2 cellular contexts compared by ENCODE assay signal in the genomic region with DNA sequence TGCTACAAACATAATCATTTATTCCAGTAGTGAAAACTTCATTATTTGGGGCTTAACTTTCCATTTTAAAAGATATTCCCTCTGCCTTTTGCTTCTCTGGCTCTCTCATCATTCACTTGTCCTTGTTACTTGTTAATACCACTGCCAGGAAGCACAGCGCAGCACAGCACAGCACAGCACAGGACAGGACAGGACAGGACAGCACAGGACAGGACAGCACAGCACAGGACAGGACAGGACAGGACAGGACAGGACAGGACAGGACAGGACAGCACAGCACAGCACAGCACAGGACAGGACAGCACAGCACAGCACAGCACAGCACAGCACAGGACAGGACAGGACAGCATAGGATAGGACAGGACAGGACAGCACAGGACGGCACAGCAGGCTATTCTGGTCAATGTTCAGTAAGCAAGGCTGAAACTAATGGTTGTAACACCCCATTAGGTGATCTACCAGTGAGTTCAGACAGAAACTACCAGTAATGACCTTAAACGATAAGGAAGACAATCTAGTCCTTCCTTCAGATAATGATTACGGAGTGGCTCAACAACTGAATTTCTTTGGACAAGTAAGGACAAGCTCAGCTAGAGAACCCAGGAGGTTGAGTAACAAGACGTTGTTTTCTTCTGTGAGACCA.
TF ChIP-seq lines count a peak whose summit lies in the region.

No MANE protein-coding gene starts in this region.

TF ChIP-seq in HEK293, 187 proteins besides CTCF, POLR2A, EP300 and RAD21 (continued from another document):
- peak; percentile 81 for TF ChIP-seq ZNF600 (tag by site-specific recombination; IDR thresholded peaks at IDR 0.05)
- TF ChIP-seq, protein P1, sequence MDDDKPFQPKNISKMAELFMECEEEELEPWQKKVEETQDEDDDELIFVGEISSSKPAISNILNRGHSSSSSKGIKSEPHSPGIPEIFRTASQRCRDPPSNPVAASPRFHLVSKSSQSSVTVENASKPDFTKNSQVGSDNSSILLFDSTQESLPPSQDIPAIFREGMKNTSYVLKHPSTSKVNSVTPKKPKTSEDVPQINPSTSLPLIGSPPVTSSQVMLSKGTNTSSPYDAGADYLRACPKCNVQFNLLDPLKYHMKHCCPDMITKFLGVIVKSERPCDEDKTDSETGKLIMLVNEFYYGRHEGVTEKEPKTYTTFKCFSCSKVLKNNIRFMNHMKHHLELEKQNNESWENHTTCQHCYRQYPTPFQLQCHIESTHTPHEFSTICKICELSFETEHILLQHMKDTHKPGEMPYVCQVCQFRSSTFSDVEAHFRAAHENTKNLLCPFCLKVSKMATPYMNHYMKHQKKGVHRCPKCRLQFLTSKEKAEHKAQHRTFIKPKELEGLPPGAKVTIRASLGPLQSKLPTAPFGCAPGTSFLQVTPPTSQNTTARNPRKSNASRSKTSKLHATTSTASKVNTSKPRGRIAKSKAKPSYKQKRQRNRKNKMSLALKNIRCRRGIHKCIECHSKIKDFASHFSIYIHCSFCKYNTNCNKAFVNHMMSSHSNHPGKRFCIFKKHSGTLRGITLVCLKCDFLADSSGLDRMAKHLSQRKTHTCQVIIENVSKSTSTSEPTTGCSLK (tag by site-specific recombination; IDR thresholded peaks at IDR 0.05) = no peak
- peak; percentile 73; the same call in 1 of the 2 replicates for TF ChIP-seq ZNF175 (tag by site-specific recombination; IDR thresholded peaks at IDR 0.05)
TF ChIP-seq in HEK293: peak in this region for 2.

TF ChIP-seq in WTC11, 78 proteins besides CTCF, POLR2A, EP300 and RAD21 (continued from another document):
- no peak for TF ChIP-seq NFATC4 (CRISPR knock-in tag; IDR thresholded peaks at IDR 0.05)
- TF ChIP-seq, protein P2, sequence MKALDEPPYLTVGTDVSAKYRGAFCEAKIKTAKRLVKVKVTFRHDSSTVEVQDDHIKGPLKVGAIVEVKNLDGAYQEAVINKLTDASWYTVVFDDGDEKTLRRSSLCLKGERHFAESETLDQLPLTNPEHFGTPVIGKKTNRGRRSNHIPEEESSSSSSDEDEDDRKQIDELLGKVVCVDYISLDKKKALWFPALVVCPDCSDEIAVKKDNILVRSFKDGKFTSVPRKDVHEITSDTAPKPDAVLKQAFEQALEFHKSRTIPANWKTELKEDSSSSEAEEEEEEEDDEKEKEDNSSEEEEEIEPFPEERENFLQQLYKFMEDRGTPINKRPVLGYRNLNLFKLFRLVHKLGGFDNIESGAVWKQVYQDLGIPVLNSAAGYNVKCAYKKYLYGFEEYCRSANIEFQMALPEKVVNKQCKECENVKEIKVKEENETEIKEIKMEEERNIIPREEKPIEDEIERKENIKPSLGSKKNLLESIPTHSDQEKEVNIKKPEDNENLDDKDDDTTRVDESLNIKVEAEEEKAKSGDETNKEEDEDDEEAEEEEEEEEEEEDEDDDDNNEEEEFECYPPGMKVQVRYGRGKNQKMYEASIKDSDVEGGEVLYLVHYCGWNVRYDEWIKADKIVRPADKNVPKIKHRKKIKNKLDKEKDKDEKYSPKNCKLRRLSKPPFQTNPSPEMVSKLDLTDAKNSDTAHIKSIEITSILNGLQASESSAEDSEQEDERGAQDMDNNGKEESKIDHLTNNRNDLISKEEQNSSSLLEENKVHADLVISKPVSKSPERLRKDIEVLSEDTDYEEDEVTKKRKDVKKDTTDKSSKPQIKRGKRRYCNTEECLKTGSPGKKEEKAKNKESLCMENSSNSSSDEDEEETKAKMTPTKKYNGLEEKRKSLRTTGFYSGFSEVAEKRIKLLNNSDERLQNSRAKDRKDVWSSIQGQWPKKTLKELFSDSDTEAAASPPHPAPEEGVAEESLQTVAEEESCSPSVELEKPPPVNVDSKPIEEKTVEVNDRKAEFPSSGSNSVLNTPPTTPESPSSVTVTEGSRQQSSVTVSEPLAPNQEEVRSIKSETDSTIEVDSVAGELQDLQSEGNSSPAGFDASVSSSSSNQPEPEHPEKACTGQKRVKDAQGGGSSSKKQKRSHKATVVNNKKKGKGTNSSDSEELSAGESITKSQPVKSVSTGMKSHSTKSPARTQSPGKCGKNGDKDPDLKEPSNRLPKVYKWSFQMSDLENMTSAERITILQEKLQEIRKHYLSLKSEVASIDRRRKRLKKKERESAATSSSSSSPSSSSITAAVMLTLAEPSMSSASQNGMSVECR (CRISPR knock-in tag; IDR thresholded peaks at IDR 0.05; ENCODE audit: borderline replicate concordance) = no peak
- TF ChIP-seq, protein P3, sequence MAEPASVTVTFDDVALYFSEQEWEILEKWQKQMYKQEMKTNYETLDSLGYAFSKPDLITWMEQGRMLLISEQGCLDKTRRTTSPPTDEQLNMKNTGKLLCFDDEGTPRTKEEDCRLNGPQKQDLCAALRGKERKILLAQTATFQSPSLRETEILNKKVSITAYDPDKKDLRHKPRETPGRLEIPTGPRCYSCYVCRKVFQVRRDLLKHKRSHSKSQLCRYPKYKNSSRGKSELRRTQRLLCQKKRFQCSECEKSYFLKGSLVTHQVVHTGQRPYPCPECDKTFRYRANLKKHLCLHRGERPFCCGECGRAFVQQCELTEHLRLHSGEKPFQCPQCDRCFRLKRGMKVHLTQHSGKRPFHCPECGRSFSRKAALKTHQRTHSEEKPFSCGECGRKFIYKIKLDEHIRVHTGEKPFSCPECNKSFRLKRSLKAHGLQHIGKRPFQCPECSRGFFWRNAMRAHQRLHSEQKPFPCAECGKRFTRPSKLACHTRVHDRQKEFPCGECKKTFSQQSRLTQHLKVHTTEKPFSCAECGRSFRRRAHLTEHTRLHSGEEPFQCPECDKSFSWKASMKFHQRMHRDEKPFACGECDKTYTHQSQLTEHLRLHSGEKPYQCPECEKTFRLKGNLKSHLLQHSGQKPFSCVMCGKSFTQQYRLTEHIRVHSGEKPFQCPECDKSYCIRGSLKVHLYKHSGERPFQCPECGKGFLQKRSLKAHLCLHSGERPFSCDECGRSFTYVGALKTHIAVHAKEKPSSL (CRISPR knock-in tag; conservative IDR thresholded peaks at IDR 0.05) = no peak
- TF ChIP-seq ZNF121 (CRISPR knock-in tag; IDR thresholded peaks at IDR 0.05) = peak; percentile 98
